In genomic region chr17:80716986-80717385, GRCh38 we compare ENCODE assay signal across 26 cellular contexts.
"Had no signal": no experiment of that assay in that cellular context is flagged by ENCODE, and none has a peak within 500 bp of the region (broad histone marks: within the 10 kb centered on the region; RNA-seq: fewer than 3 reads in every experiment).

No MANE protein-coding gene starts in this region.

- H3K9me3 Mint-ChIP-seq: activated B cell treated with CpG ODN at 0.5 μM for 24 hours; activated T-cell treated with anti-CD3 and anti-CD28 coated beads, Interleukin-2, amount 50 U/mL, for 4 hours; central memory CD8-positive, alpha-beta T cell; immature natural killer cell had no signal

- H3K27ac Mint-ChIP-seq: activated B cell treated with CpG ODN at 0.5 μM for 24 hours; activated CD8-positive, alpha-beta T cell treated with anti-CD3 and anti-CD28 coated beads, Interleukin-2, amount 10 ng/mL, durations not matched to agents 7 days and 5 days; progenitor cell of endocrine pancreas had no signal

- DNase-seq: activated B cell treated with CpG ODN at 0.5 μM for 24 hours; activated CD4-positive, alpha-beta T cell treated with anti-CD3 and anti-CD28 coated beads for 48 hours; activated CD8-positive, alpha-beta T cell treated with anti-CD3 and anti-CD28 coated beads, Interleukin-2, amount 10 ng/mL, durations not matched to agents 7 days and 5 days; activated effector memory CD4-positive, alpha-beta T cell treated with anti-CD3 and anti-CD28 coated beads, Interleukin-2, amount 50 U/mL, for 16 hours; activated naive CD4-positive, alpha-beta T cell treated with anti-CD3 and anti-CD28 coated beads, Interleukin-2, amount 50 U/mL, for 16 hours; activated T-cell treated with anti-CD3 and anti-CD28 coated beads, Interleukin-2, amount 50 U/mL, for 4 hours; aorta; colonic mucosa; erythroblast; heart right ventricle; immature natural killer cell; kidney glomerular epithelial cell; left ventricle myocardium inferior; mammary epithelial cell; midbrain; occipital lobe; stimulated activated CD4-positive, alpha-beta T cell treated with anti-CD3 and anti-CD28 coated beads, Interleukin-12 subunit alpha, Interleukin-12 subunit beta, amount 100 ng/mL, for 4 hours; stimulated activated CD4-positive, alpha-beta T cell treated with anti-CD3 and anti-CD28 coated beads, Interleukin-1b, Interleukin-23, amount 100 ng/mL, for 48 hours; stimulated activated CD8-positive, alpha-beta memory T cell treated with anti-CD3 and anti-CD28 coated beads, Interleukin-4, amount 100 ng/mL, for 48 hours; stimulated activated naive CD4-positive, alpha-beta T cell; T-helper 2 cell; tibial artery had no signal

- H3K4me3 Mint-ChIP-seq: activated B cell treated with CpG ODN at 0.5 μM for 24 hours; activated CD8-positive, alpha-beta T cell treated with anti-CD3 and anti-CD28 coated beads, Interleukin-2, amount 10 ng/mL, durations not matched to agents 7 days and 5 days; activated T-cell treated with anti-CD3 and anti-CD28 coated beads, Interleukin-2, amount 50 U/mL, for 4 hours; central memory CD8-positive, alpha-beta T cell; immature natural killer cell; nephron had no signal

- H3K27me3 ChIP-seq: colonic mucosa, heart right ventricle, tibial artery had no signal

- H3K27ac ChIP-seq: colonic mucosa, heart right ventricle, left ventricle myocardium inferior, tibial artery had no signal

- H3K4me3 ChIP-seq: colonic mucosa, heart right ventricle, left ventricle myocardium inferior, tibial artery had no signal

- H3K9me3 ChIP-seq: colonic mucosa, tibial artery had no signal

- H3K36me3 ChIP-seq: colonic mucosa, heart right ventricle, left ventricle myocardium inferior, tibial artery had no signal

- FAIRE-seq: endometrium had no signal

- H3K27me3 Mint-ChIP-seq: activated B cell treated with CpG ODN at 0.5 μM for 24 hours; central memory CD8-positive, alpha-beta T cell; progenitor cell of endocrine pancreas had no signal
